8 cellular contexts compared by ENCODE assay signal in genomic region chr1:16082283-16083038, GRCh38. TPM values are rescaled to one million over a fixed set of nuclear protein-coding genes. Genes with fewer than 3 reads are reported as not detected.
DNase-seq lines count a peak whose midpoint lies in the region; TF ChIP-seq lines count a peak whose summit lies in the region.

No MANE protein-coding gene starts in this region.

- H3K9ac ChIP-seq in endodermal cell (ENCODE audit: extremely low read depth, low read length, poor library complexity, severe bottlenecking) = no peak overlapping the region

- 63 to 70% methylated on average over 6 to 9 of the region's 9 CpGs for WGBS in endodermal cell (ENCODE audit: insufficient coverage in 1 of 2, insufficient read length in 1 of 2), 2 experiments
- WGBS in stomach, 5 donors = 56 to 65% (median 64%) methylated on average over 9 of the region's 9 CpGs

- H3K9me3 Mint-ChIP-seq in activated CD4-positive, alpha-beta memory T cell treated with anti-CD3 and anti-CD28 coated beads, Interleukin-2, amount 10 ng/mL, durations not matched to agents 7 days and 5 days = no peaks in the 10 kb centered on the region
- no peaks in the 10 kb centered on the region for H3K9me3 Mint-ChIP-seq in endodermal cell

- TF ChIP-seq POLR2A in stomach (IDR thresholded peaks at IDR 0.05) = no peak

- TF ChIP-seq EP300 in stomach (IDR thresholded peaks at IDR 0.05) = no peak

- H3K27ac Mint-ChIP-seq in activated CD4-positive, alpha-beta memory T cell treated with anti-CD3 and anti-CD28 coated beads, Interleukin-2, amount 10 ng/mL, durations not matched to agents 7 days and 5 days = no peak overlapping the region
- H3K27ac Mint-ChIP-seq in endodermal cell = peak overlapping the region; percentile 52

- no peak overlapping the region for H3K4me3 Mint-ChIP-seq in activated CD4-positive, alpha-beta memory T cell treated with anti-CD3 and anti-CD28 coated beads, Interleukin-2, amount 10 ng/mL, durations not matched to agents 7 days and 5 days
- H3K4me3 Mint-ChIP-seq in endodermal cell = no peak overlapping the region

- H3K36me3 ChIP-seq in endodermal cell (ENCODE audit: control insufficient read depth, insufficient read depth, low read length) (no peaks in the 10 kb centered on the region), stomach (no peaks in the 10 kb centered on the region)

- H3K27me3 ChIP-seq in endodermal cell (ENCODE audit: control insufficient read depth, insufficient read depth, low read length, poor library complexity, severe bottlenecking) (no peaks in the 10 kb centered on the region), stomach (no peaks in the 10 kb centered on the region)

- H3K9me3 ChIP-seq in endodermal cell (ENCODE audit: control insufficient read depth, low read length) (no peaks in the 10 kb centered on the region), stomach (no peaks in the 10 kb centered on the region)

- TF ChIP-seq CTCF in endodermal cell (conservative IDR thresholded peaks at IDR 0.05) = peak; percentile 96
- TF ChIP-seq CTCF in stomach (IDR thresholded peaks at IDR 0.05) = peak in 5 of 7 experiments; percentile 68 to 87 (median 75)

- DNase-seq in NCI-H748 (lab: John Stamatoyannopoulos, UW; ENCODE audit: unreplicated experiment) (peak; percentile 52), NCI-H748 treated with DMSO at 0.1 percent for 48 hours (lab: John Stamatoyannopoulos, UW) (no peak), NCI-H345 treated with DMSO at 0.1 percent for 48 hours (lab: John Stamatoyannopoulos, UW; ENCODE audit: unreplicated experiment) (peak; percentile 22), endodermal cell (peak; percentile 96), myocyte (ENCODE audit: low read depth) (peak; percentile 71), stomach (peak; percentile 83), cerebellum (ENCODE audit: low spot score) (no peak)
- peak; percentile 75 for DNase-seq in activated CD4-positive, alpha-beta memory T cell treated with anti-CD3 and anti-CD28 coated beads, Interleukin-2, amount 10 ng/mL, durations not matched to agents 7 days and 5 days

- H3K4me1 Mint-ChIP-seq in activated CD4-positive, alpha-beta memory T cell treated with anti-CD3 and anti-CD28 coated beads, Interleukin-2, amount 10 ng/mL, durations not matched to agents 7 days and 5 days = peaks cover 10% of the 10 kb centered on the region
- peaks cover 20% of the 10 kb centered on the region for H3K4me1 Mint-ChIP-seq in endodermal cell

- no peaks in the 10 kb centered on the region for H3K36me3 Mint-ChIP-seq in activated CD4-positive, alpha-beta memory T cell treated with anti-CD3 and anti-CD28 coated beads, Interleukin-2, amount 10 ng/mL, durations not matched to agents 7 days and 5 days (ENCODE audit: low read depth)
- no peaks in the 10 kb centered on the region for H3K36me3 Mint-ChIP-seq in endodermal cell (ENCODE audit: low read depth)

- H3K4me3 ChIP-seq in endodermal cell (ENCODE audit: low read length) (no peak overlapping the region), stomach (no peak overlapping the region)

- no peak overlapping the region for H3K27ac ChIP-seq in endodermal cell (ENCODE audit: low read depth, low read length)
- H3K27ac ChIP-seq in stomach = no peak overlapping the region

- intact Hi-C loops in stomach (cut with DNase I; ENCODE audit: low total_unique reads) = loop anchor here (5.0 kb wide), 1 partner anchor 160 kb away; no protein-coding TSS in a partner anchor

- POLR2A ChIA-PET in activated CD4-positive, alpha-beta memory T cell treated with anti-CD3 and anti-CD28 coated beads, Interleukin-2, amount 10 ng/mL, durations not matched to agents 7 days and 5 days (lab: Charles Lee) = interaction anchor here (0.9 to 1.4 kb wide), 3 partner anchors 10 to 103 kb away, joined by 4 to 5 read pairs (median 4); no protein-coding TSS in a partner anchor

- CTCF ChIA-PET in activated CD4-positive, alpha-beta memory T cell treated with anti-CD3 and anti-CD28 coated beads, Interleukin-2, amount 10 ng/mL, durations not matched to agents 7 days and 5 days (lab: Charles Lee) = interaction anchor here (0.8 to 8.7 kb wide), 21 partner anchors 9 to 538 kb away, joined by 3 to 207 read pairs (median 4); partner anchors contain the start of gene FAM131C

- H3K27me3 Mint-ChIP-seq in activated CD4-positive, alpha-beta memory T cell treated with anti-CD3 and anti-CD28 coated beads, Interleukin-2, amount 10 ng/mL, durations not matched to agents 7 days and 5 days = no peaks in the 10 kb centered on the region
- peaks cover 5% of the 10 kb centered on the region for H3K27me3 Mint-ChIP-seq in endodermal cell (ENCODE audit: insufficient read depth)

- H3K4me1 ChIP-seq in endodermal cell (ENCODE audit: control insufficient read depth, insufficient read depth, low read length) = peaks cover 16% of the 10 kb centered on the region
- peaks cover 7 to 23% (median 17%) of the 10 kb centered on the region in 4 donors for H3K4me1 ChIP-seq in stomach

RNA-seq across cellular contexts. Expression of gene FAM131C, which starts 9.0 kb away (rescaled TPM):
- 1 to 10 TPM; 5.1 to 5.6 TPM for total RNA-seq in activated CD4-positive, alpha-beta memory T cell treated with anti-CD3 and anti-CD28 coated beads, Interleukin-2, amount 10 ng/mL, durations not matched to agents 7 days and 5 days
- 1 to 10 TPM in 1 of 2 donors, under 1 TPM in 1; 0.66 to 2.5 TPM for total RNA-seq in endodermal cell
- polyA plus RNA-seq in endodermal cell (2013, experiment 1 of 2) = 3.7 TPM
- 2.4 TPM for polyA plus RNA-seq in endodermal cell (2013, experiment 2 of 2)
- not detected in 2 replicates for total RNA-seq in myocyte
- 0.30 TPM for polyA plus RNA-seq in myocyte (2012)
- not detected for total RNA-seq in stomach
- polyA plus RNA-seq in stomach = under 1 TPM in 2 of 3 donors, not detected in 1; 0.35 to 0.37 TPM
- total RNA-seq in cerebellum = 1.8 TPM

RNA-seq across cellular contexts. Expression of gene CLCNKB, which starts 38.9 kb away (rescaled TPM):
- not detected for total RNA-seq in activated CD4-positive, alpha-beta memory T cell treated with anti-CD3 and anti-CD28 coated beads, Interleukin-2, amount 10 ng/mL, durations not matched to agents 7 days and 5 days
- total RNA-seq in endodermal cell = 1 to 10 TPM; 3.6 to 3.7 TPM
- polyA plus RNA-seq in endodermal cell (2013, experiment 1 of 2) = 3.4 TPM
- 2.0 TPM for polyA plus RNA-seq in endodermal cell (2013, experiment 2 of 2)
- not detected in 2 replicates for total RNA-seq in myocyte
- polyA plus RNA-seq in myocyte (2012) = 0.18 TPM
- total RNA-seq in stomach = under 1 TPM in 1 of 5 donors, not detected in 4; 0.92 TPM
- polyA plus RNA-seq in stomach = under 1 TPM; 0.19 to 0.60 (median 0.31) TPM
- total RNA-seq in cerebellum = 0.45 TPM

Comparison
In these comparisons a context has a peak if more than half of its experiments do, and no peak if none do; other contexts are left out.
1. DNase-seq: peak in NCI-H748 (single experiment), NCI-H345 treated with DMSO at 0.1 percent for 48 hours (single experiment), activated CD4-positive, alpha-beta memory T cell treated with anti-CD3 and anti-CD28 coated beads, Interleukin-2, amount 10 ng/mL, durations not matched to agents 7 days and 5 days (single experiment), endodermal cell (single experiment), myocyte (single experiment) and stomach (single experiment); none in NCI-H748 treated with DMSO at 0.1 percent for 48 hours (single experiment) and cerebellum (single experiment).